ENCODE assay signal across 21 cellular contexts in genomic region chr9:5375790-5376477, GRCh38. TPM values are rescaled to one million over a fixed set of nuclear protein-coding genes. Genes with fewer than 3 reads are reported as not detected.
A peak's percentile ranks its signal among the peaks of the same experiment; 100 is the strongest.
DNase-seq lines count a peak whose midpoint lies in the region; ATAC-seq, FAIRE-seq and TF ChIP-seq lines count a peak whose summit lies in the region.
"Had no signal": no experiment of that assay in that cellular context is flagged by ENCODE, and none has a peak within 500 bp of the region (broad histone marks: within the 10 kb centered on the region; RNA-seq: fewer than 3 reads in every experiment).

No MANE protein-coding gene starts in this region.

- 73 to 74% methylated on average over 6 of the region's 6 CpGs for WGBS in esophagus squamous epithelium, 2 donors

- no peak for ATAC-seq in GM18517 (IDR thresholded peaks at IDR 0.05; ENCODE audit: unreplicated experiment)

- peaks cover 9% of the 10 kb centered on the region for H3K9me3 Mint-ChIP-seq in activated CD4-positive, alpha-beta T cell treated with anti-CD3 and anti-CD28 coated beads, Interleukin-2, amount 10 ng/mL, durations not matched to agents 24 days and 14 days
- H3K9me3 Mint-ChIP-seq in activated naive CD8-positive, alpha-beta T cell treated with anti-CD3 and anti-CD28 coated beads for 36 hours = no peaks in the 10 kb centered on the region
- H3K9me3 Mint-ChIP-seq: mesothelial cell of epicardium, neural progenitor cell had no signal

- H3K4me1 Mint-ChIP-seq in activated CD4-positive, alpha-beta T cell treated with anti-CD3 and anti-CD28 coated beads, Interleukin-2, amount 10 ng/mL, durations not matched to agents 24 days and 14 days = peaks cover 25% of the 10 kb centered on the region
- peaks cover 30% of the 10 kb centered on the region for H3K4me1 Mint-ChIP-seq in activated naive CD8-positive, alpha-beta T cell treated with anti-CD3 and anti-CD28 coated beads for 36 hours

- peaks cover 15% of the 10 kb centered on the region for H3K36me3 Mint-ChIP-seq in activated CD4-positive, alpha-beta T cell treated with anti-CD3 and anti-CD28 coated beads, Interleukin-2, amount 10 ng/mL, durations not matched to agents 24 days and 14 days (ENCODE audit: low read depth)
- peaks cover 17% of the 10 kb centered on the region for H3K36me3 Mint-ChIP-seq in activated naive CD8-positive, alpha-beta T cell treated with anti-CD3 and anti-CD28 coated beads for 36 hours
- H3K36me3 Mint-ChIP-seq: mesothelial cell of epicardium had no signal

- H3K4me1 ChIP-seq in esophagus squamous epithelium (no peaks in the 10 kb centered on the region), vagina (peaks cover 11% of the 10 kb centered on the region)
- H3K4me1 ChIP-seq: BE2C, neural progenitor cell, SJSA1 had no signal

- TF ChIP-seq CTCF in esophagus squamous epithelium (IDR thresholded peaks at IDR 0.05) (no peak), vagina (IDR thresholded peaks at IDR 0.05) (no peak)

- H3K27me3 ChIP-seq in esophagus squamous epithelium (no peaks in the 10 kb centered on the region), vagina (no peaks in the 10 kb centered on the region)
- H3K27me3 ChIP-seq: BE2C, neural progenitor cell, SJSA1 had no signal

- peak overlapping the region; percentile 68 for H3K27ac Mint-ChIP-seq in activated CD4-positive, alpha-beta T cell treated with anti-CD3 and anti-CD28 coated beads, Interleukin-2, amount 10 ng/mL, durations not matched to agents 24 days and 14 days
- peak overlapping the region; percentile 67 for H3K27ac Mint-ChIP-seq in activated naive CD8-positive, alpha-beta T cell treated with anti-CD3 and anti-CD28 coated beads for 36 hours
- H3K27ac Mint-ChIP-seq: mesothelial cell of epicardium, neural progenitor cell had no signal

- peak; percentile 33 for FAIRE-seq in islet of Langerhans (lab: Jason Lieb, UNC)

- no peak overlapping the region for H3K4me3 ChIP-seq in esophagus squamous epithelium
- no peak overlapping the region for H3K4me3 ChIP-seq in vagina
- H3K4me3 ChIP-seq: neural progenitor cell, SJSA1, thoracic aorta had no signal

- peak; percentile 58 for DNase-seq in activated CD4-positive, alpha-beta T cell treated with anti-CD3 and anti-CD28 coated beads, Interleukin-2, amount 10 ng/mL, durations not matched to agents 24 days and 14 days
- DNase-seq in activated CD4-positive, alpha-beta T cell treated with anti-CD3 and anti-CD28 coated beads for 4 hours = no peak
- DNase-seq in LHCN-M2 (ENCODE audit: low read depth) = peak; percentile 8
- no peak for DNase-seq in activated naive CD8-positive, alpha-beta T cell treated with anti-CD3 and anti-CD28 coated beads for 36 hours
- DNase-seq in esophagus squamous epithelium (lab: John Stamatoyannopoulos, UW) = no peak
- no peak for DNase-seq in vagina (ENCODE audit: extremely low spot score in 2 of 2)
- DNase-seq: 8988T; amniotic stem cell; BE2C; caudate nucleus; effector memory CD4-positive, alpha-beta T cell; GDM1; hypothalamus; NCI-H82; T-helper 9 cell had no signal

- no peak overlapping the region for H3K27ac ChIP-seq in esophagus squamous epithelium
- H3K27ac ChIP-seq in vagina = no peak overlapping the region
- H3K27ac ChIP-seq: neural progenitor cell, SJSA1, thoracic aorta had no signal

- H3K36me3 ChIP-seq in esophagus squamous epithelium (peaks cover 0 to 3% (median 0%) of the 10 kb centered on the region in 3 donors), vagina (no peaks in the 10 kb centered on the region)
- H3K36me3 ChIP-seq: BE2C, neural progenitor cell, SJSA1, thoracic aorta had no signal

- H3K27me3 Mint-ChIP-seq in activated CD4-positive, alpha-beta T cell treated with anti-CD3 and anti-CD28 coated beads, Interleukin-2, amount 10 ng/mL, durations not matched to agents 24 days and 14 days = no peaks in the 10 kb centered on the region
- H3K27me3 Mint-ChIP-seq in activated naive CD8-positive, alpha-beta T cell treated with anti-CD3 and anti-CD28 coated beads for 36 hours = no peaks in the 10 kb centered on the region

- no peak for TF ChIP-seq POLR2A in esophagus squamous epithelium (IDR thresholded peaks at IDR 0.05)
- TF ChIP-seq POLR2A in vagina (IDR thresholded peaks at IDR 0.05) = no peak

- no peaks in the 10 kb centered on the region for H3K9me3 ChIP-seq in esophagus squamous epithelium
- H3K9me3 ChIP-seq in vagina = no peaks in the 10 kb centered on the region
- H3K9me3 ChIP-seq: BE2C, SJSA1, thoracic aorta had no signal

- intact Hi-C loops in activated CD4-positive, alpha-beta T cell treated with anti-CD3 and anti-CD28 coated beads, Interleukin-2, amount 10 ng/mL, durations not matched to agents 24 days and 14 days (cut with micrococcal nuclease) = loop anchor here (1.0 to 5.0 kb wide), 2 partner anchors 12 to 226 kb away; no protein-coding TSS in a partner anchor
- intact Hi-C loops in esophagus squamous epithelium (cut with DNase I) (no loop called here), vagina (cut with DNase I) (loop anchor here (10.0 kb wide), 1 partner anchor 1671 kb away; no protein-coding TSS in a partner anchor)

- H3K4me3 Mint-ChIP-seq in activated CD4-positive, alpha-beta T cell treated with anti-CD3 and anti-CD28 coated beads, Interleukin-2, amount 10 ng/mL, durations not matched to agents 24 days and 14 days = peak overlapping the region; percentile 8
- H3K4me3 Mint-ChIP-seq in activated naive CD8-positive, alpha-beta T cell treated with anti-CD3 and anti-CD28 coated beads for 36 hours = no peak overlapping the region
- H3K4me3 Mint-ChIP-seq: mesothelial cell of epicardium, neural progenitor cell had no signal

RNA-seq across cellular contexts. Expression of gene RLN1, which starts 36.3 kb away (rescaled TPM):
- total RNA-seq in activated CD4-positive, alpha-beta T cell treated with anti-CD3 and anti-CD28 coated beads, Interleukin-2, amount 10 ng/mL, durations not matched to agents 24 days and 14 days = 0.59 and 0.84 TPM in 2 replicates
- not detected in 2 replicates for total RNA-seq in LHCN-M2 (2014; rRNA removed)
- polyA plus RNA-seq in LHCN-M2 (2012) = not detected
- total RNA-seq in activated naive CD8-positive, alpha-beta T cell treated with anti-CD3 and anti-CD28 coated beads for 36 hours = 1 to 10 TPM in 1 of 2 experiments, under 1 TPM in 1; 0.91 to 1.1 TPM
- not detected for total RNA-seq in esophagus squamous epithelium
- total RNA-seq in vagina = not detected
- total RNA-seq: SJSA1, thoracic aorta had no signal

Comparison
In these comparisons a context has a peak if more than half of its experiments do, and no peak if none do; other contexts are left out.
1. DNase-seq: peak in activated CD4-positive, alpha-beta T cell treated with anti-CD3 and anti-CD28 coated beads, Interleukin-2, amount 10 ng/mL, durations not matched to agents 24 days and 14 days (single experiment) and LHCN-M2 (single experiment); none in activated CD4-positive, alpha-beta T cell treated with anti-CD3 and anti-CD28 coated beads for 4 hours (0 of 2), activated naive CD8-positive, alpha-beta T cell treated with anti-CD3 and anti-CD28 coated beads for 36 hours (single experiment), esophagus squamous epithelium (single experiment) and vagina (0 of 2).